Comparison of ENCODE assay signal across 8 cellular contexts in genomic region chr19:17860993-17861360, GRCh38. TPM values are rescaled to one million over a fixed set of nuclear protein-coding genes. Genes with fewer than 3 reads are reported as not detected.
A peak's percentile ranks its signal among the peaks of the same experiment; 100 is the strongest.
DNase-seq lines count a peak whose midpoint lies in the region; ATAC-seq and TF ChIP-seq lines count a peak whose summit lies in the region.

No MANE protein-coding gene starts in this region.

- H4K20me1 ChIP-seq in HCT116 (ENCODE audit: insufficient read depth): peaks cover 17% of the 10 kb centered on the region; the same call in 1 of the 2 replicates

- no peaks in the 10 kb centered on the region; the same call in 1 of the 2 replicates for H3K27me3 Mint-ChIP-seq in WTC11 (ENCODE audit: low read depth)
- H3K27me3 Mint-ChIP-seq in glutamatergic neuron (ENCODE audit: unreplicated experiment): peaks cover 11% of the 10 kb centered on the region

- H3K9me3 ChIP-seq in HCT116 (ENCODE audit: control insufficient read depth in 1 of 2, insufficient read depth in 1 of 2, low read depth in 1 of 2, low read length in 2 of 2): no peaks in the 10 kb centered on the region

- H3K4me1 Mint-ChIP-seq in WTC11 (peaks cover 29% of the 10 kb centered on the region), glutamatergic neuron (ENCODE audit: low read depth, unreplicated experiment) (peaks cover 10% of the 10 kb centered on the region)

- H3K36me3 Mint-ChIP-seq in WTC11 (peaks cover 48% of the 10 kb centered on the region), glutamatergic neuron (ENCODE audit: unreplicated experiment) (no peaks in the 10 kb centered on the region)

- no peak for TF ChIP-seq CTCF in HCT116 (IDR thresholded peaks at IDR 0.05 in 2 of 3, conservative IDR thresholded peaks at IDR 0.05 in 1 of 3; ENCODE audit: borderline replicate concordance in 1 of 3, insufficient read depth in 1 of 3, low read depth in 2 of 3, low read length in 2 of 3)
- TF ChIP-seq CTCF in WTC11 (IDR thresholded peaks at IDR 0.05): no peak
- TF ChIP-seq CTCF in glutamatergic neuron (IDR thresholded peaks at IDR 0.05; ENCODE audit: partially characterized antibody, unreplicated experiment): no peak

- POLR2A ChIA-PET in HCT116 (lab: Charles Lee) (interaction anchor here (1.1 to 2.2 kb wide), 2 partner anchors 70 to 89 kb away, joined by 3 to 61 read pairs; partner anchors contain the start of gene CCDC124), WTC11 (lab: Charles Lee) (interaction anchor here (1.2 kb wide), 1 partner anchor 72 kb away, joined by 4 read pairs; the partner anchor contains the start of gene CCDC124)

- H2AFZ ChIP-seq in HCT116 (ENCODE audit: low read depth, low read length, poor library complexity, severe bottlenecking): no peak overlapping the region

- H3K27ac ChIP-seq in HCT116 (ENCODE audit: low read depth, low read length): peak overlapping the region; percentile 84
- peak overlapping the region in 17 of 21 experiments; percentile 27 to 98 (median 95) for H3K27ac ChIP-seq in skin epidermis

- no peak for TF ChIP-seq POLR2A in HCT116 (IDR thresholded peaks at IDR 0.05; ENCODE audit: borderline replicate concordance, extremely low read depth, insufficient read depth, insufficient read length)

- H3K4me3 Mint-ChIP-seq in WTC11 (peak overlapping the region; percentile 99), glutamatergic neuron (ENCODE audit: unreplicated experiment) (peak overlapping the region; percentile 98)

- no peaks in the 10 kb centered on the region for H3K27me3 ChIP-seq in HCT116 (ENCODE audit: insufficient read depth, low read length)

- TF ChIP-seq RAD21 in HCT116 (IDR thresholded peaks at IDR 0.05; ENCODE audit: low read depth): no peak

- no TSS peak for BruUV-seq in HCT116 (replicated peaks; lab: Mats Ljungman, UMichigan)

- no peaks in the 10 kb centered on the region for H3K9me2 ChIP-seq in HCT116 (ENCODE audit: insufficient read depth)

- peaks cover 36 to 59% of the 10 kb centered on the region in 2 experiments for H3K4me1 ChIP-seq in HCT116 (ENCODE audit: control insufficient read depth in 1 of 2, insufficient read depth in 2 of 2, low read length in 2 of 2)

- peak overlapping the region; percentile 97 for H3K27ac Mint-ChIP-seq in WTC11
- H3K27ac Mint-ChIP-seq in glutamatergic neuron (ENCODE audit: unreplicated experiment): peak overlapping the region; percentile 98

- H3K79me2 ChIP-seq in HCT116 (ENCODE audit: insufficient read depth, low read length): peaks cover 41% of the 10 kb centered on the region

- H3K4me3 ChIP-seq in HCT116 (replicated peaks in 1 of 2; ENCODE audit: low read depth in 1 of 2, low read length in 2 of 2) (peak overlapping the region; percentile 82 to 93), skin epidermis (peak overlapping the region; percentile 77 to 98 (median 95))

- RAD21 ChIA-PET in HCT116 (lab: Charles Lee; ENCODE audit: low non-redundant PET in 1 of 2, low total read pairs in 2 of 2, uncharacterized antibody in 2 of 2, unreplicated experiment in 2 of 2): no interaction called here

- H3K36me3 ChIP-seq in HCT116 (ENCODE audit: control insufficient read depth in 1 of 2, insufficient read depth in 2 of 2, low read length in 2 of 2): peaks cover 20 to 46% of the 10 kb centered on the region in 2 experiments

- H3K9me3 Mint-ChIP-seq in WTC11: no peaks in the 10 kb centered on the region
- H3K9me3 Mint-ChIP-seq in glutamatergic neuron (ENCODE audit: unreplicated experiment): peaks cover 16% of the 10 kb centered on the region

- intact Hi-C loops in HCT116 (cut with micrococcal nuclease): no loop called here

- H3K4me2 ChIP-seq in HCT116 (ENCODE audit: low read length): peak overlapping the region; percentile 92

- DNase-seq in HCT116 (ENCODE audit: low read depth, low spot score) (no peak), WTC11 (ENCODE audit: low spot score) (no peak), glutamatergic neuron (no peak), NCI-H2107 (lab: John Stamatoyannopoulos, UW) (no peak), NCI-H1694 (lab: John Stamatoyannopoulos, UW) (no peak)
- no peak for DNase-seq in stimulated activated CD4-positive, alpha-beta T cell treated with anti-CD3 and anti-CD28 coated beads, Interleukin-12 subunit alpha, Interleukin-12 subunit beta, amount 100 ng/mL, for 4 hours

- no peak for ATAC-seq in HCT116
- ATAC-seq in WTC11: no peak
- no peak for ATAC-seq in HG03045 (IDR thresholded peaks at IDR 0.05; ENCODE audit: unreplicated experiment)

- H3K9ac ChIP-seq in HCT116 (ENCODE audit: low read length): peak overlapping the region; percentile 100

- CTCF ChIA-PET in HCT116 (lab: Charles Lee): no interaction called here
- CTCF ChIA-PET in WTC11 (lab: Charles Lee): interaction anchor here (1.5 kb wide), 1 partner anchor 72 kb away, joined by 6 read pairs; the partner anchor contains the start of gene CCDC124

TF ChIP-seq in HCT116, 20 proteins besides CTCF, POLR2A, EP300 and RAD21 (continues in another document):
- TF ChIP-seq POLR2AphosphoS5 (IDR thresholded peaks at IDR 0.05; ENCODE audit: low read depth, low read length) (no peak), ELF1 (IDR thresholded peaks at IDR 0.05; ENCODE audit: borderline replicate concordance, low read depth) (no peak), ZFX (IDR thresholded peaks at IDR 0.05) (no peak)
- TF ChIP-seq, protein P1, sequence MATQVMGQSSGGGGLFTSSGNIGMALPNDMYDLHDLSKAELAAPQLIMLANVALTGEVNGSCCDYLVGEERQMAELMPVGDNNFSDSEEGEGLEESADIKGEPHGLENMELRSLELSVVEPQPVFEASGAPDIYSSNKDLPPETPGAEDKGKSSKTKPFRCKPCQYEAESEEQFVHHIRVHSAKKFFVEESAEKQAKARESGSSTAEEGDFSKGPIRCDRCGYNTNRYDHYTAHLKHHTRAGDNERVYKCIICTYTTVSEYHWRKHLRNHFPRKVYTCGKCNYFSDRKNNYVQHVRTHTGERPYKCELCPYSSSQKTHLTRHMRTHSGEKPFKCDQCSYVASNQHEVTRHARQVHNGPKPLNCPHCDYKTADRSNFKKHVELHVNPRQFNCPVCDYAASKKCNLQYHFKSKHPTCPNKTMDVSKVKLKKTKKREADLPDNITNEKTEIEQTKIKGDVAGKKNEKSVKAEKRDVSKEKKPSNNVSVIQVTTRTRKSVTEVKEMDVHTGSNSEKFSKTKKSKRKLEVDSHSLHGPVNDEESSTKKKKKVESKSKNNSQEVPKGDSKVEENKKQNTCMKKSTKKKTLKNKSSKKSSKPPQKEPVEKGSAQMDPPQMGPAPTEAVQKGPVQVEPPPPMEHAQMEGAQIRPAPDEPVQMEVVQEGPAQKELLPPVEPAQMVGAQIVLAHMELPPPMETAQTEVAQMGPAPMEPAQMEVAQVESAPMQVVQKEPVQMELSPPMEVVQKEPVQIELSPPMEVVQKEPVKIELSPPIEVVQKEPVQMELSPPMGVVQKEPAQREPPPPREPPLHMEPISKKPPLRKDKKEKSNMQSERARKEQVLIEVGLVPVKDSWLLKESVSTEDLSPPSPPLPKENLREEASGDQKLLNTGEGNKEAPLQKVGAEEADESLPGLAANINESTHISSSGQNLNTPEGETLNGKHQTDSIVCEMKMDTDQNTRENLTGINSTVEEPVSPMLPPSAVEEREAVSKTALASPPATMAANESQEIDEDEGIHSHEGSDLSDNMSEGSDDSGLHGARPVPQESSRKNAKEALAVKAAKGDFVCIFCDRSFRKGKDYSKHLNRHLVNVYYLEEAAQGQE (IDR thresholded peaks at IDR 0.05; ENCODE audit: low read depth): no peak

TF ChIP-seq in WTC11, 78 proteins besides CTCF, POLR2A, EP300 and RAD21:
- TF ChIP-seq, protein P2, sequence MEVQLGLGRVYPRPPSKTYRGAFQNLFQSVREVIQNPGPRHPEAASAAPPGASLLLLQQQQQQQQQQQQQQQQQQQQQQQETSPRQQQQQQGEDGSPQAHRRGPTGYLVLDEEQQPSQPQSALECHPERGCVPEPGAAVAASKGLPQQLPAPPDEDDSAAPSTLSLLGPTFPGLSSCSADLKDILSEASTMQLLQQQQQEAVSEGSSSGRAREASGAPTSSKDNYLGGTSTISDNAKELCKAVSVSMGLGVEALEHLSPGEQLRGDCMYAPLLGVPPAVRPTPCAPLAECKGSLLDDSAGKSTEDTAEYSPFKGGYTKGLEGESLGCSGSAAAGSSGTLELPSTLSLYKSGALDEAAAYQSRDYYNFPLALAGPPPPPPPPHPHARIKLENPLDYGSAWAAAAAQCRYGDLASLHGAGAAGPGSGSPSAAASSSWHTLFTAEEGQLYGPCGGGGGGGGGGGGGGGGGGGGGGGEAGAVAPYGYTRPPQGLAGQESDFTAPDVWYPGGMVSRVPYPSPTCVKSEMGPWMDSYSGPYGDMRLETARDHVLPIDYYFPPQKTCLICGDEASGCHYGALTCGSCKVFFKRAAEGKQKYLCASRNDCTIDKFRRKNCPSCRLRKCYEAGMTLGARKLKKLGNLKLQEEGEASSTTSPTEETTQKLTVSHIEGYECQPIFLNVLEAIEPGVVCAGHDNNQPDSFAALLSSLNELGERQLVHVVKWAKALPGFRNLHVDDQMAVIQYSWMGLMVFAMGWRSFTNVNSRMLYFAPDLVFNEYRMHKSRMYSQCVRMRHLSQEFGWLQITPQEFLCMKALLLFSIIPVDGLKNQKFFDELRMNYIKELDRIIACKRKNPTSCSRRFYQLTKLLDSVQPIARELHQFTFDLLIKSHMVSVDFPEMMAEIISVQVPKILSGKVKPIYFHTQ (CRISPR knock-in tag; IDR thresholded peaks at IDR 0.05): no peak
- TF ChIP-seq ETV6 (CRISPR knock-in tag; IDR thresholded peaks at IDR 0.05): peak; percentile 29; the same call in 1 of the 2 replicates

RNA-seq across cellular contexts. Expression of gene RPL18A, which starts 1.3 kb away (rescaled TPM):
- total RNA-seq in HCT116 (2021; ENCODE audit: unreplicated experiment): 3,525 TPM
- 5,441 and 5,557 TPM in 2 replicates for polyA plus RNA-seq in HCT116 (2012)
- total RNA-seq in WTC11 (2021): 2,950 to 3,448 TPM (median 3,445 TPM) in 3 replicates
- total RNA-seq in glutamatergic neuron (ENCODE audit: unreplicated experiment): 1,135 TPM

RNA-seq across cellular contexts. Expression of gene SLC5A5, which starts 10.8 kb away (rescaled TPM):
- total RNA-seq in HCT116 (2021; ENCODE audit: unreplicated experiment) (0.59 TPM), WTC11 (2021) (2.5 TPM in 3 replicates), glutamatergic neuron (ENCODE audit: unreplicated experiment) (4.3 TPM)
- 0.32 and 0.34 TPM in 2 replicates for polyA plus RNA-seq in HCT116 (2012)

RNA-seq across cellular contexts. Expression of gene JAK3, which starts 13.2 kb away (rescaled TPM):
- 5.7 TPM for total RNA-seq in HCT116 (2021; ENCODE audit: unreplicated experiment)
- polyA plus RNA-seq in HCT116 (2012): 3.7 and 3.8 TPM in 2 replicates
- 4.4 to 5.6 TPM (median 5.6 TPM) in 3 replicates for total RNA-seq in WTC11 (2021)
- 1.3 TPM for total RNA-seq in glutamatergic neuron (ENCODE audit: unreplicated experiment)

RNA-seq across cellular contexts. Expression of gene INSL3, which starts 39.7 kb away (rescaled TPM):
- total RNA-seq in HCT116 (2021; ENCODE audit: unreplicated experiment) (0.96 TPM), WTC11 (2021) (0.79 to 1.2 TPM (median 1.2 TPM) in 3 replicates), glutamatergic neuron (ENCODE audit: unreplicated experiment) (not detected)
- 0.98 and 1.7 TPM in 2 replicates for polyA plus RNA-seq in HCT116 (2012)
